In genomic region chr11:88807349-88807748, GRCh38 we compare ENCODE assay signal across 21 cellular contexts.
"Had no signal": no experiment of that assay in that cellular context is flagged by ENCODE, and none has a peak within 500 bp of the region (broad histone marks: within the 10 kb centered on the region; RNA-seq: fewer than 3 reads in every experiment).

No MANE protein-coding gene starts in this region.

- H3K4me3 ChIP-seq: dorsolateral prefrontal cortex, heart right ventricle, mucosa of descending colon, psoas muscle, spleen, testis, tibial nerve had no signal

- H3K9me3 ChIP-seq: mucosa of descending colon, neutrophil, psoas muscle, spleen, testis, tibial nerve had no signal

- H3K27me3 ChIP-seq: dorsolateral prefrontal cortex, heart right ventricle, neutrophil, spleen, testis, tibial nerve had no signal

- DNase-seq: cortex of kidney; dorsolateral prefrontal cortex; effector CD8-positive, alpha-beta T cell; heart right ventricle; islet precursor cell; mammary epithelial cell; mucosa of descending colon; naive thymus-derived CD8-positive, alpha-beta T cell; psoas muscle; retina; spleen; stimulated activated CD4-positive, alpha-beta T cell treated with anti-CD3 and anti-CD28 coated beads, Interleukin-15, amount 100 ng/mL, for 24 hours; stimulated activated CD4-positive, alpha-beta T cell treated with anti-CD3 and anti-CD28 coated beads, Interleukin-1b, Interleukin-23, amount 100 ng/mL, for 48 hours; stimulated activated CD4-positive, alpha-beta T cell treated with anti-CD3 and anti-CD28 coated beads, Interleukin-4, amount 100 ng/mL, for 24 hours; testis had no signal

- H3K4me1 ChIP-seq: heart right ventricle, psoas muscle, spleen, testis, tibial nerve had no signal

- H3K27ac ChIP-seq: dorsolateral prefrontal cortex, heart right ventricle, neutrophil, psoas muscle, spleen, testis, tibial nerve had no signal

- ATAC-seq: heart right ventricle; left lobe of liver; mucosa of descending colon; naive thymus-derived CD8-positive, alpha-beta T cell; psoas muscle; sciatic nerve; stimulated activated memory B cell treated with anti-CD40 and anti-IgM and Interleukin-4, amounts not matched to agents 10 μg/mL and 1 μg/mL and 100 μg/mL, for 72 hours had no signal

- H3K36me3 ChIP-seq: heart right ventricle, neutrophil, spleen, tibial nerve had no signal

- FAIRE-seq: frontal cortex had no signal
